In the genomic region with DNA sequence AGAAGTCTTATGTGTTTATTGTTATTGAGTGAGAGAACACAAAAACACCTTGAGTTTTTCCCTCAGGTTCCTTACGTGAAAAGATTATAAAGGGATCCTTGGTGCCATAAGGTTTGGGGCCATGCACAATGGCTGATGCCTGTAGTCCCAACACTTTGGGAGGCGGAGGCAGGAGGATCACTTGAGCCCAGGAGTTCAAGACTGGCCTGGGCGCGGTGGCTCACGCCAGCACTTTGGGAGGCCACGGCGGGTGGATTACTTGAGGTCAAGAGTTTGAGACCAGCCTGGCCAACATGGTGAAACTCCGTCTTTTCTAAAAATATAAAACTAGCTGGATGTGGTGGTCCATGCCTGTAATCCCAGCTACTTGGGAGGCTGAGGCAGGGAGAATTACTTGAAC, we compare ENCODE assay signal across 1 cellular context.
TF ChIP-seq lines count a peak whose summit lies in the region.

No MANE protein-coding gene starts in this region.

TF ChIP-seq in WTC11, 78 proteins besides CTCF, POLR2A, EP300 and RAD21 (continued from another document):
- TF ChIP-seq, protein P1, sequence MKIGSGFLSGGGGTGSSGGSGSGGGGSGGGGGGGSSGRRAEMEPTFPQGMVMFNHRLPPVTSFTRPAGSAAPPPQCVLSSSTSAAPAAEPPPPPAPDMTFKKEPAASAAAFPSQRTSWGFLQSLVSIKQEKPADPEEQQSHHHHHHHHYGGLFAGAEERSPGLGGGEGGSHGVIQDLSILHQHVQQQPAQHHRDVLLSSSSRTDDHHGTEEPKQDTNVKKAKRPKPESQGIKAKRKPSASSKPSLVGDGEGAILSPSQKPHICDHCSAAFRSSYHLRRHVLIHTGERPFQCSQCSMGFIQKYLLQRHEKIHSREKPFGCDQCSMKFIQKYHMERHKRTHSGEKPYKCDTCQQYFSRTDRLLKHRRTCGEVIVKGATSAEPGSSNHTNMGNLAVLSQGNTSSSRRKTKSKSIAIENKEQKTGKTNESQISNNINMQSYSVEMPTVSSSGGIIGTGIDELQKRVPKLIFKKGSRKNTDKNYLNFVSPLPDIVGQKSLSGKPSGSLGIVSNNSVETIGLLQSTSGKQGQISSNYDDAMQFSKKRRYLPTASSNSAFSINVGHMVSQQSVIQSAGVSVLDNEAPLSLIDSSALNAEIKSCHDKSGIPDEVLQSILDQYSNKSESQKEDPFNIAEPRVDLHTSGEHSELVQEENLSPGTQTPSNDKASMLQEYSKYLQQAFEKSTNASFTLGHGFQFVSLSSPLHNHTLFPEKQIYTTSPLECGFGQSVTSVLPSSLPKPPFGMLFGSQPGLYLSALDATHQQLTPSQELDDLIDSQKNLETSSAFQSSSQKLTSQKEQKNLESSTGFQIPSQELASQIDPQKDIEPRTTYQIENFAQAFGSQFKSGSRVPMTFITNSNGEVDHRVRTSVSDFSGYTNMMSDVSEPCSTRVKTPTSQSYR (CRISPR knock-in tag; IDR thresholded peaks at IDR 0.05): no peak
- TF ChIP-seq GTF2I (CRISPR knock-in tag; conservative IDR thresholded peaks at IDR 0.05) (no peak), GRHL2 (CRISPR knock-in tag; IDR thresholded peaks at IDR 0.05; ENCODE audit: insufficient replicate concordance, severe bottlenecking) (no peak), NFE2L1 (CRISPR knock-in tag; IDR thresholded peaks at IDR 0.05) (no peak), ZNF396 (CRISPR knock-in tag; IDR thresholded peaks at IDR 0.05; ENCODE audit: borderline replicate concordance) (no peak), ZBTB21 (CRISPR knock-in tag; IDR thresholded peaks at IDR 0.05; ENCODE audit: borderline replicate concordance) (no peak), OVOL2 (CRISPR knock-in tag; IDR thresholded peaks at IDR 0.05; ENCODE audit: borderline replicate concordance) (no peak)
